In the genomic region with DNA sequence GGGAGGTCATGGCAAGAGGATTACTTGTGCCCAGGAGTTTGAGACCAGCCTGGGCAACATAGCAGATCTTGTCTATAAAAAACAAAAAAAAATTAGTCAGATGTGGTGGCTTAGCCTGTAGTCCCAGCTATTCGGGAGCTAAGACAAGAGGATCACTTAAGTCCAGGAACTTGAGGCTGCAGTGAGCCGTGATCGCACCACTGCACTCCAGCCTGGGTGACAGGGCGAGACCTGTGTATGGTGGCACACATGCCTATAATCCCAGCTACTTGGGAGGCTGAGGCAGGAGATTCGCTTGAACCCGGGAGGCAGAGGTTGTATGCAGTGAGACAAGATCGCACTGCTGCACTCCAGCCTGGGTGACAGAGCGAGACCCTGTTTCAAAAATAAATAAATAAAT, we compare ENCODE assay signal across 1 cellular context. TPM values are rescaled to one million over a fixed set of nuclear protein-coding genes. Genes with fewer than 3 reads are reported as not detected.
"Had no signal": no experiment of that assay in that cellular context is flagged by ENCODE, and none has a peak within 500 bp of the region (broad histone marks: within the 10 kb centered on the region; RNA-seq: fewer than 3 reads in every experiment).

No MANE protein-coding gene starts in this region.

RNA-seq across cellular contexts. Expression of a gene that starts 42.7 kb away (rescaled TPM):
- total RNA-seq: natural killer cell had no signal
